Comparison of ENCODE assay signal across 1 cellular context in genomic region chr18:63143246-63143847, GRCh38.
TF ChIP-seq lines count a peak whose summit lies in the region.

No MANE protein-coding gene starts in this region.

TF ChIP-seq in GM23338, 12 proteins besides CTCF, POLR2A, EP300 and RAD21 (continued from another document):
- TF ChIP-seq ZNF462 (CRISPR knock-in tag; IDR thresholded peaks at IDR 0.05) (no peak), REST (IDR thresholded peaks at IDR 0.05; ENCODE audit: unreplicated experiment) (no peak), ZNF331 (CRISPR knock-in tag; IDR thresholded peaks at IDR 0.05; ENCODE audit: low read depth) (no peak), ZNF114 (CRISPR knock-in tag; IDR thresholded peaks at IDR 0.05) (no peak), STAT1 (IDR thresholded peaks at IDR 0.05; ENCODE audit: unreplicated experiment) (no peak), CREB1 (CRISPR knock-in tag; IDR thresholded peaks at IDR 0.05; ENCODE audit: low read depth) (no peak)
